Comparison of ENCODE assay signal across 24 cellular contexts in the genomic region with DNA sequence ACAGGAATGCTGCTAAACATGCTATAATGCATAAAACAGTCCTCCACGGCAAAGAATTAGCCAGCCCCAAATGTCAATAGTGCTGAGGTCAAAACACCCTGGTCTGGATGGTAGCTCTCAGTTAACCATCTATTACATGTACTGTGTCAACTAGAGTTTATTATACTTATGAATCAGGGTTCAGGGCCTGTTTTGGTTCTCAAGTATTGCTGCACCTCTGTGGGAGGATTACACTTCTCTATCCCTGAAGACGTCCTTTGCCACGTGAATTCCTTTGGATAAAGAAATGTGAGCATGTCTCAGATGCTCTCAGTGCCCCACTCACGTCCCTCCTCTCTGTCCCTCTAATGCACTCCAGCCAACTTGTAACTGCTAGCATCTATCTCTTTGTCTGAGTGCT. TPM values are rescaled to one million over a fixed set of nuclear protein-coding genes. Genes with fewer than 3 reads are reported as not detected.
"Had no signal": no experiment of that assay in that cellular context is flagged by ENCODE, and none has a peak within 500 bp of the region (broad histone marks: within the 10 kb centered on the region; RNA-seq: fewer than 3 reads in every experiment).

No MANE protein-coding gene starts in this region.

- H3K36me3 ChIP-seq: left lung, prostate gland, stomach, upper lobe of right lung had no signal

- H3K4me3 ChIP-seq: left lung, mucosa of descending colon, prostate gland, stomach, upper lobe of right lung had no signal

- H3K27ac Mint-ChIP-seq: activated CD4-positive, alpha-beta memory T cell treated with anti-CD3 and anti-CD28 coated beads, Interleukin-2, amount 10 ng/mL, durations not matched to agents 7 days and 5 days; activated T-helper 2 cell treated with anti-CD3 and anti-CD28 coated beads, Interferon-gamma antibody, Interleukin-2, Interleukin-4, amounts not matched to agents 10 μg/mL and 5 μg/mL and 100 μg/mL, durations not matched to agents 14 hours and 24 hours and 36 hours; endodermal cell had no signal

- H3K27ac ChIP-seq: epithelial cell of prostate, left lung, prostate gland, upper lobe of right lung had no signal

- H3K4me1 Mint-ChIP-seq: activated CD4-positive, alpha-beta memory T cell treated with anti-CD3 and anti-CD28 coated beads, Interleukin-2, amount 10 ng/mL, durations not matched to agents 7 days and 5 days; endodermal cell; neural crest cell had no signal

- ATAC-seq: mucosa of descending colon, right cardiac atrium, upper lobe of right lung had no signal

- H3K27me3 ChIP-seq: left lung, stomach, upper lobe of right lung had no signal

- H3K4me3 Mint-ChIP-seq: activated CD4-positive, alpha-beta memory T cell treated with anti-CD3 and anti-CD28 coated beads, Interleukin-2, amount 10 ng/mL, durations not matched to agents 7 days and 5 days; endodermal cell; naive B cell; neural crest cell had no signal

- FAIRE-seq: small intestine had no signal

- DNase-seq: activated CD4-positive, alpha-beta memory T cell treated with anti-CD3 and anti-CD28 coated beads, Interleukin-2, amount 10 ng/mL, durations not matched to agents 7 days and 5 days; activated CD4-positive, alpha-beta T cell treated with anti-CD3 and anti-CD28 coated beads for 48 hours; activated CD4-positive, CD25-positive, alpha-beta regulatory T cell; activated naive CD4-positive, alpha-beta T cell treated with Interleukin-2 at 50 U/mL for 16 hours; activated T-cell treated with anti-CD3 and anti-CD28 coated beads, Interleukin-2, amount 50 U/mL, for 1 hour; aorta; endodermal cell; foreskin melanocyte; left lung; mucosa of descending colon; naive B cell; right cardiac atrium; small intestine; stimulated activated CD4-positive, alpha-beta T cell treated with anti-CD3 and anti-CD28 coated beads, Interleukin-15, amount 100 ng/mL, for 24 hours; stimulated activated CD4-positive, alpha-beta T cell treated with anti-CD3 and anti-CD28 coated beads, Interleukin-2, amount 100 ng/mL, for 48 hours; stomach; T1000; upper lobe of right lung had no signal

- H3K9me3 ChIP-seq: left lung, mucosa of descending colon, prostate gland, upper lobe of right lung had no signal

RNA-seq across cellular contexts. Expression of gene SLC1A2, which starts 53.4 kb away (rescaled TPM):
- total RNA-seq: activated CD4-positive, alpha-beta memory T cell treated with anti-CD3 and anti-CD28 coated beads, Interleukin-2, amount 10 ng/mL, durations not matched to agents 7 days and 5 days; activated T-helper 2 cell treated with anti-CD3 and anti-CD28 coated beads, Interferon-gamma antibody, Interleukin-2, Interleukin-4, amounts not matched to agents 10 μg/mL and 5 μg/mL and 100 μg/mL, durations not matched to agents 14 hours and 24 hours and 36 hours; kidney epithelial cell; T-helper 1 cell treated with Interleukin-12 subunit alpha and Interleukin-12 subunit beta and Interleukin-4 antibody, amounts not matched to agents 30 ng/mL and 1 ng/mL, for 36 hours had no signal
- polyA plus RNA-seq: aorta had no signal
